32 cellular contexts compared by ENCODE assay signal in the genomic region with DNA sequence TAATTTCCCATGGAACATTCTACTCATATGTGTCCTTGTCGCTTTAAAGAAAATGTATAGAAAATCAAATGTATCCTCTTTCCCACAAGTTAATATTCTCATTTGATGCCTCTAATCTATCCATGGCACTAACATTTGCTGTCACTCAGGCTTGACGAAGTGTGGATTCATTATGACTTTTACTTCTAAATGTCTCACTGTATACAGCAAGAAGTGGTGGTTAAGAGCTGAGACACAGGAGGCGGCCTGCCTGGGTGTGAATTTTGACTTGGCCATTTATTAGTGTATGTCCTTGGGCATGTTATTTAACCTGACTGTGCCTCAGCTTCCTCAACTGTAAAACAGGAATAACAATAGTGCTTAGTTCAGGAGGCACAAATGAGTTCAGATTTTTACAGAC. TPM values are rescaled to one million over a fixed set of nuclear protein-coding genes. Genes with fewer than 3 reads are reported as not detected.
"Had no signal": no experiment of that assay in that cellular context is flagged by ENCODE, and none has a peak within 500 bp of the region (broad histone marks: within the 10 kb centered on the region; RNA-seq: fewer than 3 reads in every experiment).

No MANE protein-coding gene starts in this region.

- H3K9me3 Mint-ChIP-seq: effector memory CD8-positive, alpha-beta T cell; natural killer cell treated with Interleukin-12 subunit alpha and Interleukin-12 subunit beta and Interleukin-15 and Interleukin-18, amount 100 ng/mL, for 72 hours; neural crest cell; stimulated activated memory B cell treated with anti-CD40 and anti-IgM and Interleukin-4, amounts not matched to agents 10 μg/mL and 1 μg/mL and 100 μg/mL, for 72 hours; type B pancreatic cell had no signal

- H3K27ac Mint-ChIP-seq: effector memory CD8-positive, alpha-beta T cell; mesothelial cell of epicardium; naive B cell; natural killer cell treated with Interleukin-12 subunit alpha and Interleukin-12 subunit beta and Interleukin-15 and Interleukin-18, amount 100 ng/mL, for 72 hours; stimulated activated memory B cell treated with anti-CD40 and anti-IgM and Interleukin-4, amounts not matched to agents 10 μg/mL and 1 μg/mL and 100 μg/mL, for 72 hours; type B pancreatic cell had no signal

- H3K36me3 Mint-ChIP-seq: mesothelial cell of epicardium; natural killer cell treated with Interleukin-12 subunit alpha and Interleukin-12 subunit beta and Interleukin-15 and Interleukin-18, amount 100 ng/mL, for 72 hours; stimulated activated memory B cell treated with anti-CD40 and anti-IgM and Interleukin-4, amounts not matched to agents 10 μg/mL and 1 μg/mL and 100 μg/mL, for 72 hours; type B pancreatic cell had no signal

- H3K4me3 ChIP-seq: esophagus squamous epithelium, heart right ventricle, left lung, mucosa of descending colon, prostate gland, right atrium auricular region, smooth muscle cell, testis, tibial artery had no signal

- H3K4me1 ChIP-seq: esophagus squamous epithelium, heart right ventricle, left lung, prostate gland, right atrium auricular region, testis, tibial artery had no signal

- H3K27ac ChIP-seq: esophagus squamous epithelium, heart right ventricle, left lung, neutrophil, prostate gland, right atrium auricular region, testis, tibial artery had no signal

- FAIRE-seq: endometrium, islet of Langerhans had no signal

- H3K27me3 ChIP-seq: esophagus squamous epithelium, heart right ventricle, left lung, neutrophil, right atrium auricular region, testis, tibial artery had no signal

- H3K36me3 ChIP-seq: esophagus squamous epithelium, heart right ventricle, left lung, neutrophil, prostate gland, right atrium auricular region, tibial artery had no signal

- ATAC-seq: effector memory CD8-positive, alpha-beta T cell; heart right ventricle; left cardiac atrium; left lung; mucosa of descending colon; sciatic nerve; stimulated activated memory B cell treated with anti-CD40 and anti-IgM and Interleukin-4, amounts not matched to agents 10 μg/mL and 1 μg/mL and 100 μg/mL, for 72 hours; stimulated activated naive CD8-positive, alpha-beta T cell treated with anti-CD3 and anti-CD28 coated beads, Interleukin-15, Interleukin-2, amounts not matched to agents 100 U/mL and 50 U/mL, for 24 hours had no signal

- H3K9me3 ChIP-seq: left lung, mucosa of descending colon, neutrophil, prostate gland, testis, tibial artery had no signal

- H3K4me3 Mint-ChIP-seq: effector memory CD8-positive, alpha-beta T cell; mesothelial cell of epicardium; naive B cell; natural killer cell treated with Interleukin-12 subunit alpha and Interleukin-12 subunit beta and Interleukin-15 and Interleukin-18, amount 100 ng/mL, for 72 hours; neural crest cell; stimulated activated memory B cell treated with anti-CD40 and anti-IgM and Interleukin-4, amounts not matched to agents 10 μg/mL and 1 μg/mL and 100 μg/mL, for 72 hours; type B pancreatic cell had no signal

- H3K4me2 ChIP-seq: smooth muscle cell had no signal

- DNase-seq: cortex of kidney; effector memory CD8-positive, alpha-beta T cell; erythroblast; esophagus squamous epithelium; foreskin melanocyte; glutamatergic neuron; heart right ventricle; hippocampal formation; left cardiac atrium; left lung; mesenchymal stem cell; mucosa of descending colon; naive B cell; stimulated activated CD4-positive, alpha-beta T cell treated with anti-CD3 and anti-CD28 coated beads, Interleukin-12 subunit alpha, Interleukin-12 subunit beta, amount 100 ng/mL, for 4 hours; stimulated activated CD4-positive, alpha-beta T cell treated with anti-CD3 and anti-CD28 coated beads, Interleukin-1b, Interleukin-23, amount 100 ng/mL, for 48 hours; stimulated activated CD4-positive, alpha-beta T cell treated with anti-CD3 and anti-CD28 coated beads, Interleukin-4, amount 100 ng/mL, for 1 hour; stimulated activated naive CD8-positive, alpha-beta T cell treated with anti-CD3 and anti-CD28 coated beads, Interleukin-15, Interleukin-2, amounts not matched to agents 100 U/mL and 50 U/mL, for 24 hours; substantia nigra; testis; tibial artery had no signal

- H3K4me1 Mint-ChIP-seq: mesothelial cell of epicardium, neural crest cell had no signal

RNA-seq across cellular contexts. Expression of gene CHGB, which starts 31.0 kb away (rescaled TPM):
- total RNA-seq: left lung; natural killer cell treated with Interleukin-12 subunit alpha and Interleukin-12 subunit beta and Interleukin-15 and Interleukin-18, amount 100 ng/mL, for 72 hours; sciatic nerve; smooth muscle cell had no signal
